1 cellular context compared by ENCODE assay signal in the genomic region with DNA sequence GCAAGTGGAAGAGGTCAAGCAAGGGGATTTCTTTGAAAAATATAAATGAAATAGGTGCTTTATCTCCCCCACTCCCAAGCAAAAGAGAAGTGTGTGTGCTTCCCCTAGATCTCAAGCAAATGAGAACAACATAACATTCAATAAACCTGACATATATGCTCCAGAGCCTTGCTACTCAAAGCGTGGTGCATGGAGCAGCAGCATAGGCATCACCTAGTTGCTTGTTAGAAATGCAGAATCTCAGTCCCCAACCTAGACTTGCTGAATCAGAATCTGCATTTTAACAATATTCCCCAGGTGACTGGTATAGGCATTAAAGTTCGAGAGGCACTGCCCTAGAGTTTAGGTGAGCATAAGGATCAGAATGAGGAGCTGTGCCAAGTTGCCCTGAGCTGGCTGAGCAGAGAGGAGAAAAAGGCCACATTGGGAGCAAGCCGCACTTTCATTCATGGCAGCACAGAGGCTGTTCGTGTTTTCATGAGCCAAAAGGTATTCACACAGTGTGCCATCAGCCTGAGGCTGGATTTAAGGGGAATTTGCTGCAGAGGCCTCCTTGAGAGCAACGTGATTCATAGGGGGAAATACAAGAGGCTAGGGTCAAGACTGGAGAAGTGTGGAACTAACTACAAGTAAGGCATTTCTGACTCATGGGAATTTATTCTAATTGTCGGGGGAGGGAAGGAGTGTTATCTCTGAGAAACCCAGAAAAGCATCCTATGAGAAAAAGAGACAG.
TF ChIP-seq lines count a peak whose summit lies in the region.

No MANE protein-coding gene starts in this region.

TF ChIP-seq in WTC11, 78 proteins besides CTCF, POLR2A, EP300 and RAD21 (continued from another document):
- TF ChIP-seq, protein P1, sequence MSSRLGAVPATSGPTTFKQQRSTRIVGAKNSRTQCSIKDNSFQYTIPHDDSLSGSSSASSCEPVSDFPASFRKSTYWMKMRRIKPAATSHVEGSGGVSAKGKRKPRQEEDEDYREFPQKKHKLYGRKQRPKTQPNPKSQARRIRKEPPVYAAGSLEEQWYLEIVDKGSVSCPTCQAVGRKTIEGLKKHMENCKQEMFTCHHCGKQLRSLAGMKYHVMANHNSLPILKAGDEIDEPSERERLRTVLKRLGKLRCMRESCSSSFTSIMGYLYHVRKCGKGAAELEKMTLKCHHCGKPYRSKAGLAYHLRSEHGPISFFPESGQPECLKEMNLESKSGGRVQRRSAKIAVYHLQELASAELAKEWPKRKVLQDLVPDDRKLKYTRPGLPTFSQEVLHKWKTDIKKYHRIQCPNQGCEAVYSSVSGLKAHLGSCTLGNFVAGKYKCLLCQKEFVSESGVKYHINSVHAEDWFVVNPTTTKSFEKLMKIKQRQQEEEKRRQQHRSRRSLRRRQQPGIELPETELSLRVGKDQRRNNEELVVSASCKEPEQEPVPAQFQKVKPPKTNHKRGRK (CRISPR knock-in tag; IDR thresholded peaks at IDR 0.05; ENCODE audit: borderline replicate concordance) = no peak
- no peak for TF ChIP-seq EMX1 (CRISPR knock-in tag; IDR thresholded peaks at IDR 0.05)
- no peak for TF ChIP-seq NR1H2 (CRISPR knock-in tag; IDR thresholded peaks at IDR 0.05)
- TF ChIP-seq, protein P2, sequence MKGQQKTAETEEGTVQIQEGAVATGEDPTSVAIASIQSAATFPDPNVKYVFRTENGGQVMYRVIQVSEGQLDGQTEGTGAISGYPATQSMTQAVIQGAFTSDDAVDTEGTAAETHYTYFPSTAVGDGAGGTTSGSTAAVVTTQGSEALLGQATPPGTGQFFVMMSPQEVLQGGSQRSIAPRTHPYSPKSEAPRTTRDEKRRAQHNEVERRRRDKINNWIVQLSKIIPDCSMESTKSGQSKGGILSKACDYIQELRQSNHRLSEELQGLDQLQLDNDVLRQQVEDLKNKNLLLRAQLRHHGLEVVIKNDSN (CRISPR knock-in tag; IDR thresholded peaks at IDR 0.05) = no peak
- TF ChIP-seq TEAD4 (CRISPR knock-in tag; IDR thresholded peaks at IDR 0.05) = no peak
